Comparison of ENCODE assay signal across 8 cellular contexts in genomic region chr12:79689477-79690155, GRCh38. TPM values are rescaled to one million over a fixed set of nuclear protein-coding genes. Genes with fewer than 3 reads are reported as not detected.
DNase-seq lines count a peak whose midpoint lies in the region.

No MANE protein-coding gene starts in this region.

- DNase-seq in A172 (ENCODE audit: low spot score) (peak; percentile 45), G401 (ENCODE audit: low spot score) (peak; percentile 34), H7 (peak; percentile 76), Kasumi-1 (lab: John Stamatoyannopoulos, UW) (peak; percentile 69 to 73), germinal center (ENCODE audit: low spot score) (peak; percentile 56), neuronal stem cell (ENCODE audit: low spot score) (peak; percentile 42), NK-92 (lab: John Stamatoyannopoulos, UW; ENCODE audit: unreplicated experiment) (no peak)
- peak; percentile 46 for DNase-seq in activated T-cell treated with anti-CD3 and anti-CD28 coated beads, Interleukin-2, amount 50 U/mL, for 24 hours

- no peak overlapping the region for H2BK120ac ChIP-seq in neuronal stem cell (ENCODE audit: low read depth, low read length)

- peak overlapping the region; percentile 98 for H2BK15ac ChIP-seq in neuronal stem cell (ENCODE audit: low read length)

- H3K9me3 Mint-ChIP-seq in activated T-cell treated with anti-CD3 and anti-CD28 coated beads, Interleukin-2, amount 50 U/mL, for 24 hours: no peaks in the 10 kb centered on the region

- H3K36me3 Mint-ChIP-seq in activated T-cell treated with anti-CD3 and anti-CD28 coated beads, Interleukin-2, amount 50 U/mL, for 24 hours (ENCODE audit: low read depth): no peaks in the 10 kb centered on the region

- H3K4me1 ChIP-seq in neuronal stem cell (ENCODE audit: control insufficient read depth in 2 of 2, insufficient read depth in 1 of 2, low read depth in 1 of 2, low read length in 2 of 2): peaks cover 0 to 2% of the 10 kb centered on the region in 2 donors

- H3K27ac Mint-ChIP-seq in activated T-cell treated with anti-CD3 and anti-CD28 coated beads, Interleukin-2, amount 50 U/mL, for 24 hours: no peak overlapping the region

- peak overlapping the region; percentile 98 for H3K27ac ChIP-seq in neuronal stem cell (replicated peaks; ENCODE audit: low read length)

- no peaks in the 10 kb centered on the region for H3K9me3 ChIP-seq in neuronal stem cell (replicated peaks in 1 of 2; ENCODE audit: control insufficient read depth in 2 of 2, insufficient read depth in 1 of 2, low read depth in 1 of 2, low read length in 2 of 2)

- peak overlapping the region; percentile 78 for H3K14ac ChIP-seq in neuronal stem cell (ENCODE audit: low read length)

- H4K91ac ChIP-seq in neuronal stem cell (ENCODE audit: low read depth, low read length, poor library complexity): no peak overlapping the region

- peak overlapping the region; percentile 99 for H2AFZ ChIP-seq in neuronal stem cell (ENCODE audit: low read length)

- peak overlapping the region; percentile 79 for H3K4me2 ChIP-seq in neuronal stem cell (ENCODE audit: insufficient read depth, low read length, poor library complexity, severe bottlenecking)

- peak overlapping the region; percentile 95 for H3K4me3 ChIP-seq in H7 (ENCODE audit: insufficient read depth, low read depth, low read length)
- H3K4me3 ChIP-seq in neuronal stem cell (ENCODE audit: low read length in 2 of 2): peak overlapping the region; percentile 88 to 99

- peaks cover 15% of the 10 kb centered on the region for H3K4me1 Mint-ChIP-seq in activated T-cell treated with anti-CD3 and anti-CD28 coated beads, Interleukin-2, amount 50 U/mL, for 24 hours (ENCODE audit: low read depth)

- H2BK12ac ChIP-seq in neuronal stem cell (ENCODE audit: low read length): no peak overlapping the region

- H2BK5ac ChIP-seq in neuronal stem cell (ENCODE audit: low read length): peak overlapping the region; percentile 88

- H3K36me3 ChIP-seq in H7 (replicated peaks; ENCODE audit: control insufficient read depth, insufficient read depth, low read length) (no peaks in the 10 kb centered on the region), neuronal stem cell (replicated peaks in 1 of 2; ENCODE audit: control insufficient read depth in 2 of 2, insufficient read depth in 2 of 2, low read length in 2 of 2) (no peaks in the 10 kb centered on the region)

- no CpG with 5 or more reads among the region's 68 CpGs for WGBS in neuronal stem cell (ENCODE audit: extremely low coverage in 2 of 2, insufficient read length in 2 of 2, insufficient replicate concordance in 1 of 2), 2 donors

- H3K9ac ChIP-seq in neuronal stem cell (ENCODE audit: low read depth, low read length, poor library complexity): peak overlapping the region; percentile 93

- H3K79me1 ChIP-seq in neuronal stem cell (ENCODE audit: low read depth, low read length): peaks cover 4% of the 10 kb centered on the region

- in situ Hi-C loops in G401 (cut with HindIII; ENCODE audit: low sequenced_read_pairs): no loop called here

- H3K23ac ChIP-seq in neuronal stem cell (ENCODE audit: low read depth, low read length, poor library complexity): peak overlapping the region; percentile 94

- no peak overlapping the region for H4K8ac ChIP-seq in neuronal stem cell (ENCODE audit: low read depth, low read length)

- H3K27me3 Mint-ChIP-seq in activated T-cell treated with anti-CD3 and anti-CD28 coated beads, Interleukin-2, amount 50 U/mL, for 24 hours: peaks cover 77% of the 10 kb centered on the region

- no peak overlapping the region for H3K4ac ChIP-seq in neuronal stem cell (ENCODE audit: low read length)

- H3K4me3 Mint-ChIP-seq in activated T-cell treated with anti-CD3 and anti-CD28 coated beads, Interleukin-2, amount 50 U/mL, for 24 hours: peak overlapping the region; percentile 76

- H3K27me3 ChIP-seq in H7 (ENCODE audit: control insufficient read depth, insufficient read depth, low read length) (no peaks in the 10 kb centered on the region), neuronal stem cell (ENCODE audit: control insufficient read depth in 3 of 3, insufficient read depth in 3 of 3, low read depth in 1 of 3, low read length in 3 of 3) (no peaks in the 10 kb centered on the region)

- H2AK5ac ChIP-seq in neuronal stem cell (ENCODE audit: low read depth, low read length): peak overlapping the region; percentile 91

- peak overlapping the region; percentile 96 for H3K18ac ChIP-seq in neuronal stem cell (ENCODE audit: low read length)

RNA-seq across cellular contexts. Expression of gene PAWR, which starts 1.1 kb away (rescaled TPM):
- total RNA-seq in A172 (2014; rRNA removed; shearing (Covaris generic)): 63.2 and 75.2 TPM in 2 replicates
- 38.7 and 44.4 TPM in 2 replicates for total RNA-seq in G401 (2014; rRNA removed; shearing (Covaris generic))
- 116 and 140 TPM in 2 replicates for total RNA-seq in H7 (2014; rRNA removed; shearing (Covaris generic))
- 39.7 TPM for polyA plus RNA-seq in neuronal stem cell (2013, experiment 1 of 2)
- polyA plus RNA-seq in neuronal stem cell (2013, experiment 2 of 2): 38.3 TPM
